In genomic region chr20:35277531-35278395, GRCh38 we compare ENCODE assay signal across 9 cellular contexts. TPM values are rescaled to one million over a fixed set of nuclear protein-coding genes. Genes with fewer than 3 reads are reported as not detected.
DNase-seq lines count a peak whose midpoint lies in the region; ATAC-seq, FAIRE-seq and TF ChIP-seq lines count a peak whose summit lies in the region.
"Had no signal": no experiment of that assay in that cellular context is flagged by ENCODE, and none has a peak within 500 bp of the region (broad histone marks: within the 10 kb centered on the region; RNA-seq: fewer than 3 reads in every experiment).

TSS of gene MMP24OS (minus strand) at chr20:35278122. CDS start at chr20:35277929, 193 bp downstream.

- no peak within 1 kb of the TSS for H3K4me3 ChIP-seq in HepG2 (replicated peaks in 1 of 3; ENCODE audit: insufficient read depth in 1 of 3, low read depth in 2 of 3, low read length in 3 of 3)

- TF ChIP-seq POLR2A in HepG2 (IDR thresholded peaks at IDR 0.05; ENCODE audit: insufficient read depth in 1 of 2, low read depth in 2 of 2, low read length in 2 of 2): peak in 1 of 2 experiments; percentile 32; a peak in 3 of 4 replicates

- no TSS peak for BruUV-seq in HepG2 (replicated peaks; lab: Mats Ljungman, UMichigan)

- no peak for FAIRE-seq in HepG2 (lab: Jason Lieb, UNC)
- FAIRE-seq: islet of Langerhans had no signal

- POLR2A ChIA-PET in HepG2 (lab: Yijun Ruan, JAX): interaction anchor here (0.7 to 3.9 kb wide), 2 partner anchors 9 kb away, joined by 3 to 14 read pairs; no protein-coding TSS in a partner anchor

- H2AFZ ChIP-seq in HepG2 (ENCODE audit: low read length): no peak within 1 kb of the TSS

- H3K79me2 ChIP-seq in HepG2 (ENCODE audit: insufficient read depth, low read length): peaks cover 22% of the 10 kb centered on the region

- H3K27me3 ChIP-seq in HepG2 (ENCODE audit: control insufficient read depth in 1 of 2, insufficient read depth in 2 of 2, low read length in 2 of 2): no peaks in the 10 kb centered on the region

- H3K36me3 ChIP-seq in HepG2 (replicated peaks in 1 of 2; ENCODE audit: control insufficient read depth in 1 of 2, insufficient read depth in 2 of 2, low read length in 2 of 2): peaks cover 30 to 54% of the 10 kb centered on the region in 2 experiments

- H3K4me2 ChIP-seq in HepG2 (ENCODE audit: low read depth, low read length): no peak within 1 kb of the TSS

- ATAC-seq in GM18909 (IDR thresholded peaks at IDR 0.05; ENCODE audit: poor library complexity, unreplicated experiment) (peak; percentile 87), HG03159 (IDR thresholded peaks at IDR 0.05; ENCODE audit: unreplicated experiment) (peak; percentile 85), HepG2 (no peak)

- TF ChIP-seq EP300 in HepG2 (IDR thresholded peaks at IDR 0.05; ENCODE audit: low read depth in 2 of 2, low read length in 2 of 2): no peak
- TF ChIP-seq EP300 in HepG2 (CRISPR knock-in tag; IDR thresholded peaks at IDR 0.05; ENCODE audit: borderline replicate concordance): no peak

- TF ChIP-seq CTCF in HepG2 (CRISPR knock-in tag; IDR thresholded peaks at IDR 0.05): no peak

- in situ Hi-C loops in HepG2 (cut with HindIII; ENCODE audit: extremely low pct_ligation_motif_present, low pct_unique_long_range_greater_than_20kb): no loop called here

- no peak within 1 kb of the TSS for H3K27ac ChIP-seq in HepG2 (ENCODE audit: extremely low read length, insufficient read depth, low read length)

- no peak; the same call in 1 of the 2 replicates for TF ChIP-seq RAD21 in HepG2 (CRISPR knock-in tag; IDR thresholded peaks at IDR 0.05)

- no peak within 1 kb of the TSS for H3K9ac ChIP-seq in HepG2 (ENCODE audit: insufficient read depth, low read depth, low read length)

- peak; percentile 71 to 75 for DNase-seq in AML-193 (lab: John Stamatoyannopoulos, UW)
- DNase-seq in NCI-H510A treated with DMSO at 0.1 percent for 48 hours (lab: John Stamatoyannopoulos, UW): peak; percentile 82
- peak; percentile 70 to 85 for DNase-seq in activated CD4-positive, alpha-beta T cell treated with anti-CD3 and anti-CD28 coated beads, Interleukin-2, amount 50 U/mL, for 24 hours (ENCODE audit: low read depth in 1 of 2, low spot score in 1 of 2)
- DNase-seq in dermis blood vessel endothelial cell: peak; percentile 91
- no peak for DNase-seq in HepG2 (ENCODE audit: low spot score)
- DNase-seq in stimulated activated CD4-positive, alpha-beta T cell treated with anti-CD3 and anti-CD28 coated beads, Interleukin-2, amount 100 ng/mL, for 48 hours: peak; percentile 82 to 87

- CTCF ChIA-PET in HepG2 (lab: Yijun Ruan, JAX; ENCODE audit: low intra/inter-chr PET ratio, low total read pairs): no interaction called here

- intact Hi-C loops in HepG2 (cut with micrococcal nuclease; ENCODE audit: unreplicated experiment): no loop called here

- WGBS in HepG2 (ENCODE audit: low lambda C conversion rate): 96% methylated on average over 75 of the region's 76 CpGs

- peaks cover 34% of the 10 kb centered on the region for H3K4me1 ChIP-seq in HepG2 (ENCODE audit: insufficient read depth, low read length)

- no peaks in the 10 kb centered on the region for H3K9me3 ChIP-seq in HepG2 (ENCODE audit: low read length)

- peaks cover 30% of the 10 kb centered on the region for H4K20me1 ChIP-seq in HepG2 (ENCODE audit: insufficient read depth, low read length)

TF ChIP-seq in HepG2, 621 proteins besides CTCF, POLR2A, EP300 and RAD21 (continues in another document):
- TF ChIP-seq ZBTB33 (CRISPR knock-in tag; IDR thresholded peaks at IDR 0.05) (peak; percentile 89), ZNF260 (CRISPR knock-in tag; IDR thresholded peaks at IDR 0.05; ENCODE audit: borderline replicate concordance, low read depth) (no peak), HOXA5 (CRISPR knock-in tag; IDR thresholded peaks at IDR 0.05) (no peak), ZNF333 (CRISPR knock-in tag; IDR thresholded peaks at IDR 0.05; ENCODE audit: borderline replicate concordance) (no peak), NR2F2 (IDR thresholded peaks at IDR 0.05; ENCODE audit: borderline replicate concordance, low read depth) (no peak), NPAS2 (CRISPR knock-in tag; IDR thresholded peaks at IDR 0.05; ENCODE audit: borderline replicate concordance) (0 out of 2 replicates have a peak, but pooled peaks have one; percentile 42), FOXA1 (IDR thresholded peaks at IDR 0.05) (no peak), FOXA1 (CRISPR knock-in tag; IDR thresholded peaks at IDR 0.05) (no peak), ATF4 (CRISPR knock-in tag; IDR thresholded peaks at IDR 0.05) (no peak), IRF9 (CRISPR knock-in tag; IDR thresholded peaks at IDR 0.05; ENCODE audit: borderline replicate concordance) (no peak)

RNA-seq across cellular contexts. Expression of gene MMP24OS, which starts in this region (rescaled TPM):
- total RNA-seq in dermis blood vessel endothelial cell (7.3 TPM in 2 replicates), HepG2 (2016; rRNA removed; fragmentation: Illumina TruSeq; extraction: Trizol) (3.1 and 8.5 TPM in 2 replicates)
- 0.61 and 0.79 TPM in 2 replicates for total RNA-seq in HepG2 (2016; cell fraction: cytosol; rRNA removed; fragmentation: Illumina TruSeq; extraction: Trizol; ENCODE audit: low read depth)
- total RNA-seq in HepG2 (2016; cell fraction: insoluble cytoplasmic fraction; rRNA removed; fragmentation: Illumina TruSeq; extraction: Trizol): 3.4 and 8.7 TPM in 2 replicates
- 2.1 TPM in 2 replicates for total RNA-seq in HepG2 (2016; cell fraction: membrane; rRNA removed; fragmentation: Illumina TruSeq; extraction: Trizol)
- 8.9 and 10.6 TPM in 2 replicates for total RNA-seq in HepG2 (2016; cell fraction: nucleus; rRNA removed; fragmentation: Illumina TruSeq; extraction: Trizol)
- 6.0 and 7.1 TPM in 2 replicates for polyA plus RNA-seq in HepG2 (2011; rRNA removed)
- polyA plus RNA-seq in HepG2 (2011; cell fraction: cytosol; rRNA removed): 2.1 and 2.8 TPM in 2 replicates
- 43.8 and 55.2 TPM in 2 replicates for polyA plus RNA-seq in HepG2 (2011; cell fraction: nucleus; rRNA removed)
- 5.9 and 6.4 TPM in 2 replicates for polyA plus RNA-seq in HepG2 (2012)
- polyA plus RNA-seq in HepG2 (2016; cell fraction: cytosol; fragmentation: Illumina TruSeq; extraction: Trizol; ENCODE audit: low read depth): 1.8 TPM in 2 replicates
- polyA plus RNA-seq in HepG2 (2016; cell fraction: insoluble cytoplasmic fraction; fragmentation: Illumina TruSeq; extraction: Trizol; ENCODE audit: low read depth): 4.7 and 7.1 TPM in 2 replicates
- polyA plus RNA-seq in HepG2 (2016; cell fraction: membrane; fragmentation: Illumina TruSeq; extraction: Trizol; ENCODE audit: low read depth): 2.9 and 3.2 TPM in 2 replicates
- polyA plus RNA-seq in HepG2 (2016; cell fraction: nucleus; fragmentation: Illumina TruSeq; extraction: Trizol; ENCODE audit: insufficient read depth, low read depth): 29.1 and 31.1 TPM in 2 replicates
- polyA minus RNA-seq in HepG2 (2011; rRNA and poly(A)+ RNA removed; ENCODE audit: low replicate concordance): 18.5 and 23.2 TPM in 2 replicates
- polyA minus RNA-seq in HepG2 (2011; cell fraction: cytosol; rRNA and poly(A)+ RNA removed): 1.8 and 3.0 TPM in 2 replicates
- 33.9 and 46.0 TPM in 2 replicates for polyA minus RNA-seq in HepG2 (2011; cell fraction: nucleus; rRNA and poly(A)+ RNA removed)
